18 cellular contexts compared by ENCODE assay signal in the genomic region with DNA sequence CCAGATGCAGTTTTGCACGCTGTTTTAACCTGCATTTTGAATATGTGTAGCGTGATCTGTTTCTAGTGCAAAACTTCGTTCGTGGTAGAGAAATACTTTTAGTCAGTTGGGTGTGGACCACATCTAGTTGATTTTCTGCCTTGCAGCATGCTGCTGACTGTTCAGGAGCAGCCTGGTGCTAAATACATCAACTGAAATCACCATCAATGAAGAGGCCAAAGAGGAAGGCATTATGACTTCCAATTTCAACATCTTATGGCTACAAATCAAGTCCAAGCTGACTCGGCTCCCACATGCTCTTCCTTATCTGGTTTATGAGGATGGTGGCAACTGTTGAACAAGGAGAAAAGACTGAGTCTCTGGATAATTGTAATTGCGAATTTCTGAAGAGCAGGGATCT.
DNase-seq lines count a peak whose midpoint lies in the region; ATAC-seq, FAIRE-seq and TF ChIP-seq lines count a peak whose summit lies in the region.
"Had no signal": no experiment of that assay in that cellular context is flagged by ENCODE, and none has a peak within 500 bp of the region (broad histone marks: within the 10 kb centered on the region; RNA-seq: fewer than 3 reads in every experiment).

No MANE protein-coding gene starts in this region.

- H3K4me3 Mint-ChIP-seq in activated T-helper 1 cell treated with anti-CD3 and anti-CD28 coated beads, Interleukin-12 subunit alpha, Interleukin-12 subunit beta, Interleukin-2, Interleukin-4 antibody, amounts not matched to agents 30 ng/mL and 10 ng/mL and 1 ng/mL, durations not matched to agents 14 hours and 24 hours and 36 hours: no peak overlapping the region
- H3K4me3 Mint-ChIP-seq: B cell; CD8-positive, alpha-beta T cell had no signal

- H3K79me2 ChIP-seq in endothelial cell of umbilical vein (ENCODE audit: control insufficient read depth, insufficient read depth, low read length): no peaks in the 10 kb centered on the region

- no peak for TF ChIP-seq CTCF in left ventricle myocardium inferior (IDR thresholded peaks at IDR 0.05; ENCODE audit: borderline replicate concordance)
- no peak for TF ChIP-seq CTCF in endothelial cell of umbilical vein (IDR thresholded peaks at IDR 0.05; ENCODE audit: extremely low read depth in 1 of 2, insufficient read depth in 1 of 2, low read depth in 1 of 2, low read length in 2 of 2)
- no peak for TF ChIP-seq CTCF in foreskin fibroblast (IDR thresholded peaks at IDR 0.05; ENCODE audit: low read depth, low read length)

- H3K4me3 ChIP-seq in left ventricle myocardium inferior (no peak overlapping the region), endothelial cell of umbilical vein (replicated peaks in 1 of 3; ENCODE audit: insufficient read depth in 1 of 3, low read depth in 1 of 3, low read length in 3 of 3) (no peak overlapping the region), foreskin fibroblast (ENCODE audit: low read depth in 1 of 2, low read length in 2 of 2) (no peak overlapping the region)
- H3K4me3 ChIP-seq: BLaER1 treated with 17β-estradiol and CSF1 and Interleukin-3, amounts not matched to agents 10 nM and 100 nM; GM12878; HAP-1 had no signal

- H3K36me3 ChIP-seq in left ventricle myocardium inferior: no peaks in the 10 kb centered on the region
- H3K36me3 ChIP-seq in endothelial cell of umbilical vein (ENCODE audit: control insufficient read depth in 2 of 2, extremely low read depth in 1 of 2, insufficient read depth in 2 of 2, low read length in 2 of 2): peaks cover 0 to under 1% of the 10 kb centered on the region in 2 experiments
- H3K36me3 ChIP-seq: BLaER1 treated with 17β-estradiol and CSF1 and Interleukin-3, amounts not matched to agents 10 nM and 100 nM; HAP-1 had no signal

- H3K27me3 Mint-ChIP-seq in activated T-helper 1 cell treated with anti-CD3 and anti-CD28 coated beads, Interleukin-12 subunit alpha, Interleukin-12 subunit beta, Interleukin-2, Interleukin-4 antibody, amounts not matched to agents 30 ng/mL and 10 ng/mL and 1 ng/mL, durations not matched to agents 14 hours and 24 hours and 36 hours (ENCODE audit: insufficient read depth): no peaks in the 10 kb centered on the region

- intact Hi-C loops in Right ventricle myocardium superior (cut with DNase I): no loop called here
- intact Hi-C loops in left ventricle myocardium inferior (cut with micrococcal nuclease): no loop called here
- intact Hi-C loops in endothelial cell of umbilical vein (cut with micrococcal nuclease): loop anchor here (10.0 kb wide), 1 partner anchor 449 kb away; no protein-coding TSS in a partner anchor
- intact Hi-C loops in activated T-helper 1 cell treated with anti-CD3 and anti-CD28 coated beads, Interleukin-12 subunit alpha, Interleukin-12 subunit beta, Interleukin-2, Interleukin-4 antibody, amounts not matched to agents 30 ng/mL and 10 ng/mL and 1 ng/mL, durations not matched to agents 14 hours and 24 hours and 36 hours (cut with micrococcal nuclease): no loop called here

- peak; percentile 36 for ATAC-seq in Right ventricle myocardium superior (ENCODE audit: poor library complexity)
- ATAC-seq: CD8-positive, alpha-beta T cell; GM12878 had no signal

- no peaks in the 10 kb centered on the region for H3K4me1 ChIP-seq in left ventricle myocardium inferior
- peaks cover 17% of the 10 kb centered on the region for H3K4me1 ChIP-seq in endothelial cell of umbilical vein (ENCODE audit: control insufficient read depth, extremely low read depth, insufficient read depth, low read length)
- H3K4me1 ChIP-seq: HAP-1 had no signal

- POLR2A ChIA-PET in endothelial cell of umbilical vein (lab: Charles Lee): no interaction called here

- no peak for TF ChIP-seq POLR2A in endothelial cell of umbilical vein (IDR thresholded peaks at IDR 0.05; ENCODE audit: low read depth, low read length)

- H3K9me3 ChIP-seq in left ventricle myocardium inferior (replicated peaks) (no peaks in the 10 kb centered on the region), endothelial cell of umbilical vein (replicated peaks; ENCODE audit: control insufficient read depth, insufficient read depth, low read length) (no peaks in the 10 kb centered on the region)
- H3K9me3 ChIP-seq: BLaER1 treated with 17β-estradiol and CSF1 and Interleukin-3, amounts not matched to agents 10 nM and 100 nM; HAP-1 had no signal

- no peak for DNase-seq in Right ventricle myocardium superior
- DNase-seq in left ventricle myocardium inferior: no peak
- DNase-seq in endothelial cell of umbilical vein (ENCODE audit: low read depth, low spot score): no peak
- DNase-seq in fibroblast of peridontal ligament (ENCODE audit: extremely low read depth): peak; percentile 25
- peak; percentile 54 to 72 for DNase-seq in foreskin fibroblast
- DNase-seq in activated T-helper 1 cell treated with anti-CD3 and anti-CD28 coated beads, Interleukin-12 subunit alpha, Interleukin-12 subunit beta, Interleukin-2, Interleukin-4 antibody, amounts not matched to agents 30 ng/mL and 10 ng/mL and 1 ng/mL, durations not matched to agents 14 hours and 24 hours and 36 hours (ENCODE audit: low spot score): no peak
- no peak for DNase-seq in HPDE6-E6E7 (ENCODE audit: extremely low spot score)
- no peak for DNase-seq in stimulated activated CD4-positive, alpha-beta T cell treated with anti-CD3 and anti-CD28 coated beads, Interleukin-2, amount 100 ng/mL, for 48 hours
- DNase-seq: CD8-positive, alpha-beta T cell; DMS 273 treated with DMSO at 0.1 percent for 48 hours; DMS53; DND-41; EL had no signal

- H3K27me3 ChIP-seq in left ventricle myocardium inferior (ENCODE audit: low read depth): no peaks in the 10 kb centered on the region
- no peaks in the 10 kb centered on the region for H3K27me3 ChIP-seq in endothelial cell of umbilical vein (ENCODE audit: control insufficient read depth in 2 of 2, insufficient read depth in 2 of 2, low read length in 2 of 2)
- H3K27me3 ChIP-seq: BLaER1 treated with 17β-estradiol and CSF1 and Interleukin-3, amounts not matched to agents 10 nM and 100 nM had no signal

- H3K27ac ChIP-seq in left ventricle myocardium inferior (replicated peaks): no peak overlapping the region
- H3K27ac ChIP-seq in endothelial cell of umbilical vein (ENCODE audit: insufficient read depth, low read depth, low read length): no peak overlapping the region
- H3K27ac ChIP-seq: BLaER1 treated with 17β-estradiol and CSF1 and Interleukin-3, amounts not matched to agents 10 nM and 100 nM had no signal

- dilution Hi-C loops in endothelial cell of umbilical vein (cut with MboI; ENCODE audit: extremely low pct_ligation_motif_present, low sequenced_read_pairs): no loop called here

- FAIRE-seq in endothelial cell of umbilical vein (lab: Jason Lieb, UNC): peak; percentile 18
- FAIRE-seq: GM12878, GM19239 had no signal

- CTCF ChIA-PET in endothelial cell of umbilical vein (lab: Charles Lee): no interaction called here

- no peak overlapping the region for H3K27ac Mint-ChIP-seq in activated T-helper 1 cell treated with anti-CD3 and anti-CD28 coated beads, Interleukin-12 subunit alpha, Interleukin-12 subunit beta, Interleukin-2, Interleukin-4 antibody, amounts not matched to agents 30 ng/mL and 10 ng/mL and 1 ng/mL, durations not matched to agents 14 hours and 24 hours and 36 hours
- H3K27ac Mint-ChIP-seq: B cell; CD8-positive, alpha-beta T cell had no signal

- H3K4me1 Mint-ChIP-seq in activated T-helper 1 cell treated with anti-CD3 and anti-CD28 coated beads, Interleukin-12 subunit alpha, Interleukin-12 subunit beta, Interleukin-2, Interleukin-4 antibody, amounts not matched to agents 30 ng/mL and 10 ng/mL and 1 ng/mL, durations not matched to agents 14 hours and 24 hours and 36 hours (ENCODE audit: low read depth): no peaks in the 10 kb centered on the region
- H3K4me1 Mint-ChIP-seq: B cell had no signal

- no peaks in the 10 kb centered on the region for H3K36me3 Mint-ChIP-seq in activated T-helper 1 cell treated with anti-CD3 and anti-CD28 coated beads, Interleukin-12 subunit alpha, Interleukin-12 subunit beta, Interleukin-2, Interleukin-4 antibody, amounts not matched to agents 30 ng/mL and 10 ng/mL and 1 ng/mL, durations not matched to agents 14 hours and 24 hours and 36 hours (ENCODE audit: low read depth)
- H3K36me3 Mint-ChIP-seq: CD8-positive, alpha-beta T cell had no signal

- no peaks in the 10 kb centered on the region for H4K20me1 ChIP-seq in endothelial cell of umbilical vein (replicated peaks; ENCODE audit: control insufficient read depth, extremely low read depth, insufficient read depth, low read length)
- H4K20me1 ChIP-seq: BLaER1 treated with 17β-estradiol and CSF1 and Interleukin-3, amounts not matched to agents 10 nM and 100 nM had no signal

- no peak overlapping the region for H3K4me2 ChIP-seq in endothelial cell of umbilical vein (ENCODE audit: insufficient read depth, low read length)
- H3K4me2 ChIP-seq: BLaER1 treated with 17β-estradiol and CSF1 and Interleukin-3, amounts not matched to agents 10 nM and 100 nM had no signal

- no peak overlapping the region for H3K9ac ChIP-seq in endothelial cell of umbilical vein (replicated peaks; ENCODE audit: extremely low read depth, insufficient read depth, low read length)
- H3K9ac ChIP-seq: BLaER1 treated with 17β-estradiol and CSF1 and Interleukin-3, amounts not matched to agents 10 nM and 100 nM had no signal

- BruUV-seq in endothelial cell of umbilical vein (replicated peaks; lab: Mats Ljungman, UMichigan): no TSS peak

- no peak overlapping the region for H2AFZ ChIP-seq in endothelial cell of umbilical vein (ENCODE audit: low read depth, low read length)

- H3K9me3 Mint-ChIP-seq in activated T-helper 1 cell treated with anti-CD3 and anti-CD28 coated beads, Interleukin-12 subunit alpha, Interleukin-12 subunit beta, Interleukin-2, Interleukin-4 antibody, amounts not matched to agents 30 ng/mL and 10 ng/mL and 1 ng/mL, durations not matched to agents 14 hours and 24 hours and 36 hours: no peaks in the 10 kb centered on the region
- H3K9me3 Mint-ChIP-seq: CD8-positive, alpha-beta T cell had no signal

- H3K9me1 ChIP-seq in endothelial cell of umbilical vein (replicated peaks; ENCODE audit: control insufficient read depth, extremely low read depth, insufficient read depth, low read length): no peaks in the 10 kb centered on the region

TF ChIP-seq in endothelial cell of umbilical vein, 7 proteins besides CTCF, POLR2A, EP300 and RAD21 (continues in another document):
- TF ChIP-seq POLR2AphosphoS5 (IDR thresholded peaks at IDR 0.05; ENCODE audit: insufficient read depth, low read depth, low read length): no peak
- no peak for TF ChIP-seq FOS (IDR thresholded peaks at IDR 0.05; ENCODE audit: borderline replicate concordance, insufficient read depth, low read length)
- no peak for TF ChIP-seq JUN (IDR thresholded peaks at IDR 0.05; ENCODE audit: borderline replicate concordance, insufficient read depth, insufficient read length, low read depth)
- no peak for TF ChIP-seq EZH2 (IDR thresholded peaks at IDR 0.05; ENCODE audit: borderline replicate concordance, low read depth, low read length, severe bottlenecking)
- no peak for TF ChIP-seq GATA2 (IDR thresholded peaks at IDR 0.05; ENCODE audit: insufficient read depth, insufficient read length, low read depth, low read length)
- no peak for TF ChIP-seq MYC (IDR thresholded peaks at IDR 0.05; ENCODE audit: low read depth, low read length)

Comparison
In these comparisons a context has a peak if more than half of its experiments do, and no peak if none do; other contexts are left out.
1. DNase-seq: peak in fibroblast of peridontal ligament (single experiment) and foreskin fibroblast (2 of 2); none in Right ventricle myocardium superior (single experiment), left ventricle myocardium inferior (single experiment), endothelial cell of umbilical vein (single experiment), activated T-helper 1 cell treated with anti-CD3 and anti-CD28 coated beads, Interleukin-12 subunit alpha, Interleukin-12 subunit beta, Interleukin-2, Interleukin-4 antibody, amounts not matched to agents 30 ng/mL and 10 ng/mL and 1 ng/mL, durations not matched to agents 14 hours and 24 hours and 36 hours (single experiment), HPDE6-E6E7 (single experiment) and stimulated activated CD4-positive, alpha-beta T cell treated with anti-CD3 and anti-CD28 coated beads, Interleukin-2, amount 100 ng/mL, for 48 hours (0 of 2).